21 cellular contexts compared by ENCODE assay signal in the genomic region with DNA sequence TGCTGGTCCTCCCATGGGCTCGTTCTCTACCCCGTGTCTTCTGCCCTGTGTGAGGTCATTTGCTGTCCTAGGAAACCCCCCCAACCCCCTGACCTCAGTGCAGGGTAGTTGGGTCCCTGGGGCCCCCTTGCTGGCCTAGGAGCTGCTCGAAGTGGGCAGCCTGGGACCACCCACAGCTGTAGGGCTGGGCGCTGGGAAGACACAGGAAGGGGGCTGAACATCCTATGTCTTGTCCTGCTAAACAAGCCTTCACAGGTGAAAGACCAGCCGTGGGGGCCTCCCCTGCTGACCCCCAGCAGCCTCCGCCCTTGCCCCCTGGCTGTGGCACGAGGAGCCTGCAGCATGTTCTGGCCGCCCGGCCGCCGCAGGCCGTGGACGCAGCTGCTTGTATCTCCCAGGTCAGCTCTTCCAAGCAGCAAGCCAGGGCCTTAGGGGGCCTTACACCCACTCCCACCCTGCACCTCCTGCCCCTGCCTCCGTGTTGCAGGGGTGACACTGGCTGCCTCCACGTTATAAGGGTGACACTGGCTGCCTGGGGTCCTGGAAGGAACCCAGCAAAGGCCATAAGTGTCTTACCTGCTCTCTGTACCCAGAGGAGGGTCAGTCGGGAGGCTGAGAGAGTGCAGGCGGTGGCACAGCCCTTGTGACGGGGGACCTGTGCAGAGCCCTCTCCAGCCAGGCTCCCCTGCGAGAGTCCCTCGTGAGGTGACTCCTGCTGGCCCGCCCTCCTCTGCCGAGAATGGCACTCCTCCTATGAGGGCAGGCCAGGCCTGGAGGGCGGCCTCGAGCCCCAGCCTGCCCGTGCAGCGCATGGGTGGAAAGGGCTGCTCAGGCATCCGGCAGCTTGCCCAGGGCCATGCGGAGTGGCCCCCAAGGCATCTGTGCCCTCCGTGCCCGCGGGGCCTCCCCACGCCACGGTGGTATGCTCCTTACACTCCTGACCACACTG. TPM values are rescaled to one million over a fixed set of nuclear protein-coding genes. Genes with fewer than 3 reads are reported as not detected.
DNase-seq lines count a peak whose midpoint lies in the region; ATAC-seq and TF ChIP-seq lines count a peak whose summit lies in the region.
"Had no signal": no experiment of that assay in that cellular context is flagged by ENCODE, and none has a peak within 500 bp of the region (broad histone marks: within the 10 kb centered on the region; RNA-seq: fewer than 3 reads in every experiment).

No MANE protein-coding gene starts in this region.

- ATAC-seq in esophagus mucosa = peak; percentile 29
- ATAC-seq: Panc1 had no signal

- H3K4me1 ChIP-seq in BLaER1 treated with 17β-estradiol and CSF1 and Interleukin-3, amounts not matched to agents 10 nM and 100 nM = peaks cover 52 to 71% (median 64%) of the 10 kb centered on the region in 10 experiments
- no peaks in the 10 kb centered on the region for H3K4me1 ChIP-seq in osteoblast (ENCODE audit: insufficient read depth, low read length)
- no peaks in the 10 kb centered on the region for H3K4me1 ChIP-seq in MM.1S (ENCODE audit: low read length)
- no peaks in the 10 kb centered on the region for H3K4me1 ChIP-seq in testis

- DNase-seq in HFFc6 = no peak
- peak; percentile 87 for DNase-seq in osteoblast (ENCODE audit: insufficient read length, low spot score, missing footprints)
- no peak for DNase-seq in MM.1S
- DNase-seq in activated CD4-positive, CD25-positive, alpha-beta regulatory T cell treated with anti-CD3 and anti-CD28 coated beads, Interleukin-2, amount 50 U/mL, for 72 hours = no peak
- DNase-seq in testis = no peak
- DNase-seq: Calu3, DMS153, GM23248, H9, Kasumi-1, NCI-H1048, NCI-H1417 treated with DMSO at 0.1 percent for 48 hours, NCI-H187, NCI-H2107, NCI-H748 treated with DMSO at 0.1 percent for 48 hours had no signal

- no peaks in the 10 kb centered on the region for H3F3A ChIP-seq in MM.1S (ENCODE audit: insufficient read depth, low read length)

- intact Hi-C loops in testis (cut with DNase I; ENCODE audit: low total_unique reads) = no loop called here

- H3K4me2 ChIP-seq in BLaER1 treated with 17β-estradiol and CSF1 and Interleukin-3, amounts not matched to agents 10 nM and 100 nM = peak overlapping the region; percentile 42 to 95 (median 91); a peak in 17 of 22 replicates
- H3K4me2 ChIP-seq in osteoblast (ENCODE audit: insufficient read depth, low read length) (no peak overlapping the region), MM.1S (ENCODE audit: low read depth, low read length) (no peak overlapping the region)

- H2AFZ ChIP-seq in osteoblast (ENCODE audit: low read length) (no peak overlapping the region), MM.1S (ENCODE audit: low read length) (no peak overlapping the region)
- H2AFZ ChIP-seq: GM23248 had no signal

- peaks cover 0 to 31% (median 5%) of the 10 kb centered on the region in 11 experiments; a peak in 8 of 22 replicates for H4K20me1 ChIP-seq in BLaER1 treated with 17β-estradiol and CSF1 and Interleukin-3, amounts not matched to agents 10 nM and 100 nM
- H4K20me1 ChIP-seq in osteoblast (ENCODE audit: insufficient read depth, low read length) (no peaks in the 10 kb centered on the region), MM.1S (ENCODE audit: insufficient read depth, low read length) (no peaks in the 10 kb centered on the region)

- H3K27ac ChIP-seq in BLaER1 treated with 17β-estradiol and CSF1 and Interleukin-3, amounts not matched to agents 10 nM and 100 nM = peak overlapping the region in 2 of 11 experiments; percentile 11 to 41; a peak in 2 of 22 replicates
- H3K27ac ChIP-seq in osteoblast (ENCODE audit: low read depth, low read length) (no peak overlapping the region), MM.1S (ENCODE audit: low read length) (no peak overlapping the region), testis (no peak overlapping the region)
- H3K27ac ChIP-seq: C4-2B, GM23248 had no signal

- H3K9me3 ChIP-seq in BLaER1 treated with 17β-estradiol and CSF1 and Interleukin-3, amounts not matched to agents 10 nM and 100 nM (replicated peaks in 1 of 11) = no peaks in the 10 kb centered on the region
- H3K9me3 ChIP-seq in osteoblast (ENCODE audit: low read depth, low read length) (no peaks in the 10 kb centered on the region), MM.1S (replicated peaks; ENCODE audit: insufficient read depth, low read length) (no peaks in the 10 kb centered on the region), testis (no peaks in the 10 kb centered on the region)
- H3K9me3 ChIP-seq: SJCRH30 had no signal

- H3K27me3 Mint-ChIP-seq in HFFc6 (ENCODE audit: insufficient read depth) = no peaks in the 10 kb centered on the region
- H3K27me3 Mint-ChIP-seq: CD8-positive, alpha-beta memory T cell had no signal

- H3K9me2 ChIP-seq in MM.1S (replicated peaks; ENCODE audit: insufficient read depth, low read length) = no peaks in the 10 kb centered on the region

- H3K36me3 Mint-ChIP-seq in HFFc6 (ENCODE audit: low read depth) = peaks cover 5% of the 10 kb centered on the region; the same call in 1 of the 2 replicates

- H3K9me3 Mint-ChIP-seq in HFFc6 = no peaks in the 10 kb centered on the region
- H3K9me3 Mint-ChIP-seq: CD8-positive, alpha-beta memory T cell; H9 had no signal

- no peak overlapping the region for H3K4me3 Mint-ChIP-seq in HFFc6
- H3K4me3 Mint-ChIP-seq: CD8-positive, alpha-beta memory T cell; H9 had no signal

- H3K79me2 ChIP-seq in osteoblast (ENCODE audit: insufficient read depth, low read length) = no peaks in the 10 kb centered on the region
- H3K79me2 ChIP-seq in MM.1S (ENCODE audit: low read length) = no peaks in the 10 kb centered on the region

- H3K27ac Mint-ChIP-seq in HFFc6 = no peak overlapping the region
- H3K27ac Mint-ChIP-seq: CD8-positive, alpha-beta memory T cell; H9 had no signal

- H3K27me3 ChIP-seq in BLaER1 treated with 17β-estradiol and CSF1 and Interleukin-3, amounts not matched to agents 10 nM and 100 nM = peaks cover 0 to 3% (median 0%) of the 10 kb centered on the region in 11 experiments; a peak in 3 of 22 replicates
- H3K27me3 ChIP-seq in osteoblast (ENCODE audit: insufficient read depth, low read length) (no peaks in the 10 kb centered on the region), MM.1S (replicated peaks; ENCODE audit: insufficient read depth, low read length) (no peaks in the 10 kb centered on the region), testis (no peaks in the 10 kb centered on the region)
- H3K27me3 ChIP-seq: SJCRH30 had no signal

- TF ChIP-seq CTCF in HFFc6 (IDR thresholded peaks at IDR 0.05) (0 out of 2 replicates have a peak, but pooled peaks have one; percentile 27), osteoblast (IDR thresholded peaks at IDR 0.05; ENCODE audit: extremely low read depth, low read depth, low read length) (no peak), MM.1S (IDR thresholded peaks at IDR 0.05; ENCODE audit: low read length) (no peak), testis (IDR thresholded peaks at IDR 0.05) (no peak)

- H3K36me3 ChIP-seq in BLaER1 treated with 17β-estradiol and CSF1 and Interleukin-3, amounts not matched to agents 10 nM and 100 nM = peaks cover 7 to 58% (median 40%) of the 10 kb centered on the region in 11 experiments; a peak in 19 of 22 replicates
- no peaks in the 10 kb centered on the region for H3K36me3 ChIP-seq in osteoblast (ENCODE audit: insufficient read depth, low read length)
- no peaks in the 10 kb centered on the region for H3K36me3 ChIP-seq in MM.1S (replicated peaks; ENCODE audit: insufficient read depth, low read length)
- no peaks in the 10 kb centered on the region for H3K36me3 ChIP-seq in testis (ENCODE audit: low read depth, missing control alignments)
- H3K36me3 ChIP-seq: SJCRH30 had no signal

- no peaks in the 10 kb centered on the region for H3K4me1 Mint-ChIP-seq in HFFc6 (ENCODE audit: low read depth)
- H3K4me1 Mint-ChIP-seq: CD8-positive, alpha-beta memory T cell; H9 had no signal

- WGBS in testis, 2 donors = 91 to 96% methylated on average over 9 to 32 of the region's 33 CpGs

- no peak overlapping the region for H3K4me3 ChIP-seq in BLaER1 treated with 17β-estradiol and CSF1 and Interleukin-3, amounts not matched to agents 10 nM and 100 nM
- H3K4me3 ChIP-seq in osteoblast (ENCODE audit: insufficient read depth, low read length) (no peak overlapping the region), MM.1S (ENCODE audit: low read length) (no peak overlapping the region), testis (no peak overlapping the region)
- H3K4me3 ChIP-seq: GM23248, SJCRH30 had no signal

- H3K9ac ChIP-seq in BLaER1 treated with 17β-estradiol and CSF1 and Interleukin-3, amounts not matched to agents 10 nM and 100 nM = peak overlapping the region in 7 of 11 experiments; percentile 1 to 44 (median 18); a peak in 5 of 22 replicates
- no peak overlapping the region for H3K9ac ChIP-seq in MM.1S (ENCODE audit: low read length)
- H3K9ac ChIP-seq: GM23248 had no signal

- TF ChIP-seq POLR2A in testis (IDR thresholded peaks at IDR 0.05) = no peak

RNA-seq across cellular contexts. Expression of a gene that starts 11.5 kb away (rescaled TPM):
- 1 to 10 TPM in 2 of 6 experiments, under 1 TPM in 4; 0.34 to 2.1 (median 0.76) TPM for total RNA-seq in HFFc6 (2021; fragmentation: NEBNext Ultra II Directional; extraction: Animal tissue kit (Norgen Biotek cat#: 25700))
- total RNA-seq in esophagus mucosa = 2.0 TPM
- total RNA-seq in osteoblast = under 0.01 and 0.29 TPM in 2 replicates
- 1 to 10 TPM; 5.2 to 6.6 TPM for total RNA-seq in testis
- polyA plus RNA-seq in testis (ENCODE audit: insufficient read depth, low read depth, low replicate concordance) = 21.5 TPM

RNA-seq across cellular contexts. Expression of a gene that starts 32.8 kb away (rescaled TPM):
- total RNA-seq in HFFc6 (2021; fragmentation: NEBNext Ultra II Directional; extraction: Animal tissue kit (Norgen Biotek cat#: 25700)) = 10 to 100 TPM; 67.5 to 71.3 (median 69.2) TPM
- total RNA-seq in esophagus mucosa (30.9 TPM), osteoblast (60.4 TPM in 2 replicates), testis (100 to 1,000 TPM; 118 to 120 TPM)
- polyA plus RNA-seq in testis (ENCODE audit: insufficient read depth, low read depth, low replicate concordance) = 135 TPM

Comparison
In these comparisons a context has a peak if more than half of its experiments do, and no peak if none do; other contexts are left out.
1. H3K4me2 ChIP-seq: peak in BLaER1 treated with 17β-estradiol and CSF1 and Interleukin-3, amounts not matched to agents 10 nM and 100 nM (11 of 11); none in osteoblast (single experiment) and MM.1S (single experiment).